In the genomic region with DNA sequence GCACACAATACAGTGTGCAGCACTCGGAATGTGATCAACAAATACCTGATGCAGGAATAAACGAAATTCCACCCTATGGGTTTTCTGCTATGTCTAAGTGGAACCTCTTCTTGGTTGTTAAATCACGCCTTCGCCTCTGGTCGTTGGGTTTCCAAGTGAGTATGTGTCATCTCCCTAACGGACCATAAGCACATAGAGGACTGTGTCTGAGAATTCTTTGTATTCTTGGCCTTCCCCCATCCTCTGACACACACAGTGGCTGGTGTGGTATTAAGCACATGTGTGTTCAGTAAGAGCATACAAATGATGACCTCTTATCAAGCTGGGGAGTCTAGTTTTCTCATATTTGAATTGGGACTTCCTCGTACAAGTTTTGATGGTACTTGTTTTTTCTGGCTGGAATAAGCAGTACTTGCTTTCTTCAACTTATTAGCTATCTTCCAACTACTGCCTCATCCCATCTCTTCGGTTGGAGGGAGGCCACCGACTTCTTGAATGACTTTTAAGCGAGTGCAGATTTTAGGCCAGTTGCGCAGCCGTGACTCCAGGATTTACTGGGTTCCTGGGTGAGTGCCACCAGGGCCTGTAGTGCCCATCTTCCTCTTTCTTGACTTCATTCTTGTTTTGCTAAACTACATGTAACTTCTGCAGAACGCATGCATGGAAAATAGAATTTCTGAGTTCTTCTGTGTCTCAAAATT, we compare ENCODE assay signal across 12 cellular contexts.
"Had no signal": no experiment of that assay in that cellular context is flagged by ENCODE, and none has a peak within 500 bp of the region (broad histone marks: within the 10 kb centered on the region; RNA-seq: fewer than 3 reads in every experiment).

No MANE protein-coding gene starts in this region.

- H3K27ac Mint-ChIP-seq: activated naive CD4-positive, alpha-beta T cell treated with anti-CD3 and anti-CD28 coated beads, Interleukin-2, amount 50 U/mL, for 24 hours; brain; dendritic cell treated with granulocyte-macrophage colony-stimulating factor and Interleukin-4, amounts not matched to agents 40 ng/mL and 50 ng/mL, for 4 days; natural killer cell treated with Interleukin-12 subunit alpha and Interleukin-12 subunit beta and Interleukin-15 and Interleukin-18, amount 100 ng/mL, for 72 hours; T-helper 2 cell treated with Interferon-gamma antibody and Interleukin-4, amounts not matched to agents 5 μg/mL and 100 μg/mL, for 36 hours had no signal

- H3K36me3 Mint-ChIP-seq: brain; natural killer cell treated with Interleukin-12 subunit alpha and Interleukin-12 subunit beta and Interleukin-15 and Interleukin-18, amount 100 ng/mL, for 72 hours had no signal

- H3K9me3 ChIP-seq: tibial artery, vagina had no signal

- H3K27me3 ChIP-seq: tibial artery, vagina had no signal

- H3K4me1 Mint-ChIP-seq: activated naive CD4-positive, alpha-beta T cell treated with anti-CD3 and anti-CD28 coated beads, Interleukin-2, amount 50 U/mL, for 24 hours had no signal

- H3K4me3 Mint-ChIP-seq: activated naive CD4-positive, alpha-beta T cell treated with anti-CD3 and anti-CD28 coated beads, Interleukin-2, amount 50 U/mL, for 24 hours; brain; dendritic cell treated with granulocyte-macrophage colony-stimulating factor and Interleukin-4, amounts not matched to agents 40 ng/mL and 50 ng/mL, for 4 days; effector memory CD8-positive, alpha-beta T cell; natural killer cell treated with Interleukin-12 subunit alpha and Interleukin-12 subunit beta and Interleukin-15 and Interleukin-18, amount 100 ng/mL, for 72 hours; T-helper 2 cell treated with Interferon-gamma antibody and Interleukin-4, amounts not matched to agents 5 μg/mL and 100 μg/mL, for 36 hours had no signal

- H3K27me3 Mint-ChIP-seq: activated naive CD4-positive, alpha-beta T cell treated with anti-CD3 and anti-CD28 coated beads, Interleukin-2, amount 50 U/mL, for 24 hours; dendritic cell treated with granulocyte-macrophage colony-stimulating factor and Interleukin-4, amounts not matched to agents 40 ng/mL and 50 ng/mL, for 4 days; effector memory CD8-positive, alpha-beta T cell had no signal

- ATAC-seq: effector memory CD8-positive, alpha-beta T cell; natural killer cell treated with Interleukin-12 subunit alpha and Interleukin-12 subunit beta and Interleukin-15 and Interleukin-18, amount 100 ng/mL, for 72 hours had no signal

- H3K4me3 ChIP-seq: skin epidermis, tibial artery, vagina had no signal

- H3K36me3 ChIP-seq: tibial artery, vagina had no signal

- H3K27ac ChIP-seq: skin epidermis, vagina had no signal

- DNase-seq: activated CD4-positive, alpha-beta T cell treated with anti-CD3 and anti-CD28 coated beads, Interleukin-2, amount 50 U/mL, for 48 hours; activated CD4-positive, CD25-positive, alpha-beta regulatory T cell treated with anti-CD3 and anti-CD28 coated beads, Interleukin-2, amount 50 U/mL, for 72 hours; effector memory CD8-positive, alpha-beta T cell; stimulated activated CD4-positive, alpha-beta T cell treated with anti-CD3 and anti-CD28 coated beads, Interleukin-4, amount 100 ng/mL, for 4 hours had no signal
